Comparison of ENCODE assay signal across 8 cellular contexts in the genomic region with DNA sequence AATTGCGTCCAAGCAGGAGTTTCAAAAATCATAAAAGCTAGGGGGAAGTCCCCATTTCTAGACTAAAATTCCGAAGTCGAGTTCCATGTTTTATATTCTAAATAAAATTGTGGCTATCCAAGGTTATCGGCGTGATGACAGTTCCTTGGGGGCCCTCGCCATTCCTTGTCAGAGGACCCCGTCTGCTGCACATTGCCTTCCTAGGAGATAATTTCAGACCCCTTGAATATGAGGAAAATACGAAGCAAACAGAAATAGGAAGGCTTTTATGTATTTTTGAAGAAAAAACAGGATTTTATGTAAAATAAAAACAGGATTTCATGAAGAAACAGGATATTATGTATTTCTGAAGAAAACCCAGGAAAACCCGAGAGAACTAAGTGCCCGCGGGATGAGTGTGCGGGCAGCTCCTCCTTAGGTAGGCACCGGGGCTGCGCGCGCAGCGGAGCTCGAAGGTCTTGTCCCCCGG. TPM values are rescaled to one million over a fixed set of nuclear protein-coding genes. Genes with fewer than 3 reads are reported as not detected.
A peak's percentile ranks its signal among the peaks of the same experiment; 100 is the strongest.
DNase-seq lines count a peak whose midpoint lies in the region; ATAC-seq, FAIRE-seq and TF ChIP-seq lines count a peak whose summit lies in the region.

No MANE protein-coding gene starts in this region.

- H3K27me3 ChIP-seq in cardiac muscle cell (no peaks in the 10 kb centered on the region), K562 (ENCODE audit: control insufficient read depth in 2 of 2, insufficient read depth in 2 of 2, low read length in 2 of 2) (no peaks in the 10 kb centered on the region), upper lobe of right lung (no peaks in the 10 kb centered on the region)

- intact Hi-C loops in left cardiac atrium (cut with DNase I) (loop anchor here in 1 of 2 donors (2.0 kb wide), 1 partner anchor 29 kb away; a partner anchor contains a TSS), K562 (cut with micrococcal nuclease) (loop anchor here (1.0 to 10.0 kb wide), 8 partner anchors 28 to 1525 kb away; a partner anchor contains a TSS), upper lobe of right lung (cut with DNase I) (no loop called here)

- TF ChIP-seq RAD21 in K562 (CRISPR knock-in tag; conservative IDR thresholded peaks at IDR 0.05 in 1 of 2, IDR thresholded peaks at IDR 0.05 in 1 of 2): no peak

- peak overlapping the region; percentile 95 for H3K4me2 ChIP-seq in K562 (ENCODE audit: insufficient read depth, low read length)

- TF ChIP-seq POLR2A in K562 (conservative IDR thresholded peaks at IDR 0.05): no peak

- H2AFZ ChIP-seq in K562 (ENCODE audit: low read depth, low read length): peak overlapping the region; percentile 98

- CTCF ChIA-PET in K562 (lab: Yijun Ruan, JAX; ENCODE audit: low intra/inter-chr PET ratio): no interaction called here

- no peaks in the 10 kb centered on the region for H3K9me1 ChIP-seq in K562 (ENCODE audit: control insufficient read depth, insufficient read depth, low read length)

- TF ChIP-seq CTCF in cardiac muscle cell (IDR thresholded peaks at IDR 0.05; ENCODE audit: low read depth, low read length) (no peak), K562 (IDR thresholded peaks at IDR 0.05 in 2 of 3, conservative IDR thresholded peaks at IDR 0.05 in 1 of 3; ENCODE audit: insufficient read depth in 2 of 3, low read depth in 1 of 3, low read length in 3 of 3) (no peak), upper lobe of right lung (IDR thresholded peaks at IDR 0.05) (no peak)

- no peak for TF ChIP-seq EP300 in K562 (IDR thresholded peaks at IDR 0.05; ENCODE audit: low read length)

- H3K9me3 ChIP-seq in cardiac muscle cell (ENCODE audit: low read depth) (no peaks in the 10 kb centered on the region), K562 (replicated peaks; ENCODE audit: control insufficient read depth, insufficient read depth, low read depth, low read length) (no peaks in the 10 kb centered on the region), upper lobe of right lung (no peaks in the 10 kb centered on the region)

- H3K27ac ChIP-seq in cardiac muscle cell (peak overlapping the region; percentile 81), K562 (ENCODE audit: extremely low read depth, low read depth, low read length) (peak overlapping the region; percentile 63; the same call in 2 of the 3 replicates), upper lobe of right lung (peak overlapping the region; percentile 92)

- H3K9ac ChIP-seq in K562 (ENCODE audit: insufficient read depth in 1 of 2, low read depth in 2 of 2, low read length in 2 of 2): peak overlapping the region; percentile 62 to 94

- H3K4me3 ChIP-seq in cardiac muscle cell (peak overlapping the region; percentile 84), K562 (peak overlapping the region; percentile 58), upper lobe of right lung (peak overlapping the region; percentile 63)

- no peak for DNase-seq in cardiac muscle cell (ENCODE audit: low read depth in 1 of 2, low spot score in 1 of 2)
- DNase-seq in left cardiac atrium: no peak
- no peak for DNase-seq in K562 (ENCODE audit: extremely low read depth in 1 of 4, low spot score in 3 of 4)
- peak; percentile 1 to 4 for DNase-seq in lung microvascular endothelial cell (ENCODE audit: low read depth in 2 of 2)
- DNase-seq in upper lobe of right lung: no peak
- no peak for DNase-seq in HTR-8/SVneo (ENCODE audit: insufficient read length, low spot score)

- peaks cover 53% of the 10 kb centered on the region for H3K79me2 ChIP-seq in K562 (ENCODE audit: control insufficient read depth, insufficient read depth, low read length)

- H3K4me1 ChIP-seq in cardiac muscle cell (ENCODE audit: low read depth): peaks cover 13% of the 10 kb centered on the region
- peaks cover 23 to 29% of the 10 kb centered on the region in 2 experiments for H3K4me1 ChIP-seq in K562 (replicated peaks in 1 of 2; ENCODE audit: control insufficient read depth in 2 of 2, insufficient read depth in 2 of 2, low read length in 2 of 2)
- peaks cover 47% of the 10 kb centered on the region for H3K4me1 ChIP-seq in upper lobe of right lung

- H3K36me3 ChIP-seq in cardiac muscle cell (no peaks in the 10 kb centered on the region), K562 (ENCODE audit: control insufficient read depth, insufficient read depth, low read length) (no peaks in the 10 kb centered on the region), upper lobe of right lung (no peaks in the 10 kb centered on the region)

- POLR2A ChIA-PET in K562 (lab: Yijun Ruan, JAX): interaction anchor here (0.7 to 0.8 kb wide), 2 partner anchors 43 to 111 kb away, joined by 4 read pairs; no protein-coding TSS in a partner anchor

- in situ Hi-C loops in K562 (cut with MboI): no loop called here

- ATAC-seq in left cardiac atrium: no peak
- ATAC-seq in K562: no peak
- no peak for ATAC-seq in upper lobe of right lung
- ATAC-seq in GM21619 (IDR thresholded peaks at IDR 0.05; ENCODE audit: unreplicated experiment): no peak
- ATAC-seq in GM18873 (IDR thresholded peaks at IDR 0.05; ENCODE audit: low FRiP score, unreplicated experiment): no peak

- BruUV-seq in K562 (replicated peaks; lab: Mats Ljungman, UMichigan): no TSS peak

- FAIRE-seq in K562 (lab: Jason Lieb, UNC) (no peak), HTR-8/SVneo (lab: Jason Lieb, UNC) (no peak)

- no peaks in the 10 kb centered on the region for H4K20me1 ChIP-seq in K562 (replicated peaks; ENCODE audit: control insufficient read depth, insufficient read depth, low read length)

- WGBS in K562 (ENCODE audit: insufficient coverage, low coverage, missing lambda C conversion rate): 15% methylated on average over 19 of the region's 19 CpGs

RNA-seq across cellular contexts. Expression of a gene that starts 0.5 kb away (rescaled TPM):
- total RNA-seq in cardiac muscle cell: 8.9 and 9.6 TPM in 2 replicates
- 26.6 and 35.5 TPM in 2 replicates for polyA plus RNA-seq in cardiac muscle cell
- 10 to 100 TPM; 34.0 to 54.1 TPM for total RNA-seq in left cardiac atrium
- 7.1 and 8.8 TPM in 2 replicates for total RNA-seq in K562 (2011; cell fraction: chromatin; rRNA removed; ENCODE audit: low replicate concordance)
- 2.8 and 2.9 TPM in 2 replicates for total RNA-seq in K562 (2011; cell fraction: nucleolus; rRNA removed)
- total RNA-seq in K562 (2011; cell fraction: nucleoplasm; rRNA removed): 6.7 and 16.4 TPM in 2 replicates
- total RNA-seq in K562 (2014; rRNA removed): 6.4 and 6.9 TPM in 2 replicates
- total RNA-seq in K562 (2014; rRNA removed; fragmentation: Illumina TruSeq; extraction: Trizol): 11.7 and 18.5 TPM in 2 replicates
- total RNA-seq in K562 (2015; rRNA removed; fragmentation: Illumina TruSeq; extraction: Trizol): 8.4 and 10.5 TPM in 2 replicates
- total RNA-seq in K562 (2021): 19.6 and 23.4 TPM in 2 replicates
- polyA plus RNA-seq in K562 (2011; rRNA removed): 14.9 and 21.8 TPM in 2 replicates
- 1.6 and 2.8 TPM in 2 replicates for polyA plus RNA-seq in K562 (2011; cell fraction: cytosol; rRNA removed)
- polyA plus RNA-seq in K562 (2011; cell fraction: nucleus; rRNA removed): 3.7 and 7.0 TPM in 2 replicates
- polyA plus RNA-seq in K562 (2012): 6.8 and 7.4 TPM in 2 replicates
- 6.8 and 8.8 TPM in 2 replicates for polyA plus RNA-seq in K562 (2014; fragmentation: Illumina TruSeq; extraction: Trizol)
- 1 to 10 TPM; 2.3 to 2.6 TPM for polyA plus RNA-seq in K562 (2014; fragmentation: Nextera tagmentation; extraction: Ambion mirVana)
- 9.7 and 12.0 TPM in 2 replicates for polyA plus RNA-seq in K562 (2014; rRNA removed)
- 15.1 and 15.8 TPM in 2 replicates for polyA minus RNA-seq in K562 (2011; rRNA and poly(A)+ RNA removed)
- 5.8 and 11.0 TPM in 2 replicates for polyA minus RNA-seq in K562 (2011; cell fraction: cytosol; rRNA and poly(A)+ RNA removed)
- polyA minus RNA-seq in K562 (2011; cell fraction: nucleus; rRNA and poly(A)+ RNA removed): 5.9 and 7.7 TPM in 2 replicates
- total RNA-seq in lung microvascular endothelial cell: 5.2 and 8.7 TPM in 2 replicates
- total RNA-seq in upper lobe of right lung: 36.6 TPM

RNA-seq across cellular contexts. Expression of a gene that starts 1.4 kb away (rescaled TPM):
- total RNA-seq in cardiac muscle cell: 13.8 and 18.7 TPM in 2 replicates
- 37.2 and 42.5 TPM in 2 replicates for polyA plus RNA-seq in cardiac muscle cell
- 10 to 100 TPM; 12.7 to 13.5 TPM for total RNA-seq in left cardiac atrium
- total RNA-seq in K562 (2011; cell fraction: chromatin; rRNA removed; ENCODE audit: low replicate concordance): 6.4 and 7.4 TPM in 2 replicates
- total RNA-seq in K562 (2011; cell fraction: nucleolus; rRNA removed): 5.1 and 7.3 TPM in 2 replicates
- 8.4 and 9.8 TPM in 2 replicates for total RNA-seq in K562 (2011; cell fraction: nucleoplasm; rRNA removed)
- 9.5 and 15.9 TPM in 2 replicates for total RNA-seq in K562 (2014; rRNA removed)
- 12.6 and 13.5 TPM in 2 replicates for total RNA-seq in K562 (2014; rRNA removed; fragmentation: Illumina TruSeq; extraction: Trizol)
- 12.0 and 14.7 TPM in 2 replicates for total RNA-seq in K562 (2015; rRNA removed; fragmentation: Illumina TruSeq; extraction: Trizol)
- 6.1 and 7.0 TPM in 2 replicates for total RNA-seq in K562 (2021)
- 16.8 and 19.2 TPM in 2 replicates for polyA plus RNA-seq in K562 (2011; rRNA removed)
- polyA plus RNA-seq in K562 (2011; cell fraction: cytosol; rRNA removed): 4.2 and 7.4 TPM in 2 replicates
- polyA plus RNA-seq in K562 (2011; cell fraction: nucleus; rRNA removed): 5.3 and 9.0 TPM in 2 replicates
- polyA plus RNA-seq in K562 (2012): 7.0 and 9.1 TPM in 2 replicates
- polyA plus RNA-seq in K562 (2014; fragmentation: Illumina TruSeq; extraction: Trizol): 17.4 and 19.9 TPM in 2 replicates
- 10 to 100 TPM; 19.3 to 23.2 TPM for polyA plus RNA-seq in K562 (2014; fragmentation: Nextera tagmentation; extraction: Ambion mirVana)
- 19.0 and 22.7 TPM in 2 replicates for polyA plus RNA-seq in K562 (2014; rRNA removed)
- 12.5 and 13.7 TPM in 2 replicates for polyA minus RNA-seq in K562 (2011; rRNA and poly(A)+ RNA removed)
- polyA minus RNA-seq in K562 (2011; cell fraction: cytosol; rRNA and poly(A)+ RNA removed): 4.0 and 4.6 TPM in 2 replicates
- polyA minus RNA-seq in K562 (2011; cell fraction: nucleus; rRNA and poly(A)+ RNA removed): 5.4 and 7.9 TPM in 2 replicates
- total RNA-seq in lung microvascular endothelial cell: 16.1 and 19.0 TPM in 2 replicates
- total RNA-seq in upper lobe of right lung: 7.3 TPM

RNA-seq across cellular contexts. Expression of a gene that starts 28.6 kb away (rescaled TPM):
- total RNA-seq in cardiac muscle cell: 3.9 and 6.9 TPM in 2 replicates
- polyA plus RNA-seq in cardiac muscle cell: 12.9 and 13.3 TPM in 2 replicates
- total RNA-seq in left cardiac atrium: 1 to 10 TPM; 1.2 to 1.4 TPM
- total RNA-seq in K562 (2011; cell fraction: chromatin; rRNA removed; ENCODE audit: low replicate concordance): 1.5 and 4.6 TPM in 2 replicates
- 1.5 and 1.8 TPM in 2 replicates for total RNA-seq in K562 (2011; cell fraction: nucleolus; rRNA removed)
- 2.9 and 4.0 TPM in 2 replicates for total RNA-seq in K562 (2011; cell fraction: nucleoplasm; rRNA removed)
- 0.41 and 0.95 TPM in 2 replicates for total RNA-seq in K562 (2014; rRNA removed)
- 0.41 and 0.73 TPM in 2 replicates for total RNA-seq in K562 (2014; rRNA removed; fragmentation: Illumina TruSeq; extraction: Trizol)
- total RNA-seq in K562 (2015; rRNA removed; fragmentation: Illumina TruSeq; extraction: Trizol): 0.45 and 0.58 TPM in 2 replicates
- total RNA-seq in K562 (2021): 0.78 and 0.87 TPM in 2 replicates
- polyA plus RNA-seq in K562 (2011; rRNA removed): 1.5 and 2.6 TPM in 2 replicates
- 0.15 and 0.75 TPM in 2 replicates for polyA plus RNA-seq in K562 (2011; cell fraction: cytosol; rRNA removed)
- 2.2 and 4.2 TPM in 2 replicates for polyA plus RNA-seq in K562 (2011; cell fraction: nucleus; rRNA removed)
- polyA plus RNA-seq in K562 (2012): 0.70 and 0.96 TPM in 2 replicates
- polyA plus RNA-seq in K562 (2014; fragmentation: Illumina TruSeq; extraction: Trizol): 0.43 and 0.71 TPM in 2 replicates
- polyA plus RNA-seq in K562 (2014; fragmentation: Nextera tagmentation; extraction: Ambion mirVana): under 1 TPM; 0.11 to 0.24 TPM
- 1.2 and 2.1 TPM in 2 replicates for polyA plus RNA-seq in K562 (2014; rRNA removed)
- 1.0 and 1.3 TPM in 2 replicates for polyA minus RNA-seq in K562 (2011; rRNA and poly(A)+ RNA removed)
- 0.91 TPM in 1 of 2 replicates, not detected in the other for polyA minus RNA-seq in K562 (2011; cell fraction: cytosol; rRNA and poly(A)+ RNA removed)
- polyA minus RNA-seq in K562 (2011; cell fraction: nucleus; rRNA and poly(A)+ RNA removed): 1.1 and 2.4 TPM in 2 replicates
- total RNA-seq in lung microvascular endothelial cell: 0.20 and 0.44 TPM in 2 replicates
- 2.3 TPM for total RNA-seq in upper lobe of right lung

RNA-seq across cellular contexts. Expression of a gene that starts 28.8 kb away (rescaled TPM):
- total RNA-seq in cardiac muscle cell: 63.2 and 78.5 TPM in 2 replicates
- polyA plus RNA-seq in cardiac muscle cell: 76.1 and 89.6 TPM in 2 replicates
- 10 to 100 TPM; 32.1 to 44.3 TPM for total RNA-seq in left cardiac atrium
- 68.4 and 99.5 TPM in 2 replicates for total RNA-seq in K562 (2011; cell fraction: chromatin; rRNA removed; ENCODE audit: low replicate concordance)
- 60.4 and 62.4 TPM in 2 replicates for total RNA-seq in K562 (2011; cell fraction: nucleolus; rRNA removed)
- total RNA-seq in K562 (2011; cell fraction: nucleoplasm; rRNA removed): 79.3 and 112 TPM in 2 replicates
- total RNA-seq in K562 (2014; rRNA removed): 78.1 and 103 TPM in 2 replicates
- total RNA-seq in K562 (2014; rRNA removed; fragmentation: Illumina TruSeq; extraction: Trizol): 57.2 and 63.0 TPM in 2 replicates
- total RNA-seq in K562 (2015; rRNA removed; fragmentation: Illumina TruSeq; extraction: Trizol): 54.8 and 62.9 TPM in 2 replicates
- total RNA-seq in K562 (2021): 50.4 and 53.9 TPM in 2 replicates
- 63.9 and 70.6 TPM in 2 replicates for polyA plus RNA-seq in K562 (2011; rRNA removed)
- 34.5 and 34.8 TPM in 2 replicates for polyA plus RNA-seq in K562 (2011; cell fraction: cytosol; rRNA removed)
- polyA plus RNA-seq in K562 (2011; cell fraction: nucleus; rRNA removed): 57.3 and 58.6 TPM in 2 replicates
- polyA plus RNA-seq in K562 (2012): 42.2 and 48.1 TPM in 2 replicates
- 43.0 and 52.3 TPM in 2 replicates for polyA plus RNA-seq in K562 (2014; fragmentation: Illumina TruSeq; extraction: Trizol)
- polyA plus RNA-seq in K562 (2014; fragmentation: Nextera tagmentation; extraction: Ambion mirVana): 10 to 100 TPM; 14.1 to 20.4 TPM
- polyA plus RNA-seq in K562 (2014; rRNA removed): 46.0 and 46.1 TPM in 2 replicates
- 61.3 and 77.9 TPM in 2 replicates for polyA minus RNA-seq in K562 (2011; rRNA and poly(A)+ RNA removed)
- polyA minus RNA-seq in K562 (2011; cell fraction: cytosol; rRNA and poly(A)+ RNA removed): 32.4 and 41.6 TPM in 2 replicates
- 74.0 and 107 TPM in 2 replicates for polyA minus RNA-seq in K562 (2011; cell fraction: nucleus; rRNA and poly(A)+ RNA removed)
- total RNA-seq in lung microvascular endothelial cell: 24.4 and 33.3 TPM in 2 replicates
- 47.3 TPM for total RNA-seq in upper lobe of right lung

Comparison
In these comparisons a context has a peak if more than half of its experiments do, and no peak if none do; other contexts are left out.
1. DNase-seq: peak in lung microvascular endothelial cell (2 of 2); none in cardiac muscle cell (0 of 2), left cardiac atrium (single experiment), K562 (0 of 4), upper lobe of right lung (single experiment) and HTR-8/SVneo (single experiment).
2. Peak in every context shown above with its lines, with median percentiles within 50 percentile points of each other: H3K27ac ChIP-seq and H3K4me3 ChIP-seq.